ENCODE assay signal across 15 cellular contexts in the genomic region with DNA sequence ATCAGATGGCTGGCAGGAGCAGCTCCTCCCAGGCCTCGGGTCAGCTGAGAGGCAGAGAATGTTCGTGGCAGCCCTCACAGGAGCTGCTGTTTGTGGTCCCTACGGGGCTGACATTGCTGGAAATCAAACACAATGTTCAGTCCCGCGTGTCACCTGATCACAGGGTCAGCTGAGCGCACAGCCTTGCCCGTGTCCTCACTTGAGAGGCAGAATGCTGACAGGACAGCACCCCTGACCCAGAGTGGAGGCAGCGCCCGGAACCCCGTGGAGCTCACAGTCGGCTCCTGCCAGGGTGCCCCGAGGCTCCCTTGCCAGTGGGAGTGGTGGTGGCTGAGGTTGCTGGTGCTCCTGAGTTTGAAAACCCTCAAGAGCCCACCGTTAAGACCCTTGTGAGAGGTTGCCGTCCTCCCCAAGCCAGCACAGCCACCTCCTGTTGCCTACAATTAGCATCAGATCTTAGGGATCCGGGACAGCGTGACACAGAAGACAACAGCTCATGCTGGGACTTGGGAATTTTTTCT. TPM values are rescaled to one million over a fixed set of nuclear protein-coding genes. Genes with fewer than 3 reads are reported as not detected.
A peak's percentile ranks its signal among the peaks of the same experiment; 100 is the strongest.
DNase-seq lines count a peak whose midpoint lies in the region; ATAC-seq and TF ChIP-seq lines count a peak whose summit lies in the region.
"Had no signal": no experiment of that assay in that cellular context is flagged by ENCODE, and none has a peak within 500 bp of the region (broad histone marks: within the 10 kb centered on the region; RNA-seq: fewer than 3 reads in every experiment).

No MANE protein-coding gene starts in this region.

- H3K79me1 ChIP-seq in mesendoderm (ENCODE audit: low read length): no peaks in the 10 kb centered on the region

- H3K9me3 ChIP-seq in SK-N-SH (no peaks in the 10 kb centered on the region), WERI-Rb-1 (ENCODE audit: severe bottlenecking) (peaks cover 3% of the 10 kb centered on the region), suprapubic skin (no peaks in the 10 kb centered on the region)
- H3K9me3 ChIP-seq: Caco-2 had no signal

- no peak overlapping the region for H4K8ac ChIP-seq in mesendoderm (ENCODE audit: low read depth, low read length)

- DNase-seq in SK-N-SH (peak; percentile 30), WERI-Rb-1 (peak; percentile 55), mesendoderm (no peak), suprapubic skin (ENCODE audit: low spot score in 2 of 2) (peak in 1 of 2 donors; percentile 84), T-helper 9 cell (no peak), left colon (no peak)
- no peak for DNase-seq in activated naive CD4-positive, alpha-beta T cell (lab: John Stamatoyannopoulos, UW)
- DNase-seq: activated CD4-positive, alpha-beta T cell treated with anti-CD3 and anti-CD28 coated beads, Interleukin-2, amount 50 U/mL, for 4 hours; Caco-2; NCI-H1092; NCI-H2171 treated with DMSO at 0.1 percent for 48 hours had no signal

- H3K79me2 ChIP-seq in SK-N-SH (ENCODE audit: insufficient read depth) (peaks cover 16% of the 10 kb centered on the region), mesendoderm (ENCODE audit: control insufficient read depth, insufficient read depth, low read length) (no peaks in the 10 kb centered on the region)

- intact Hi-C loops in left colon (cut with DNase I, micrococcal nuclease): no loop called here

- no peak overlapping the region for H3K9ac ChIP-seq in SK-N-SH
- H3K9ac ChIP-seq in mesendoderm (ENCODE audit: low read length): no peak overlapping the region

- no peak overlapping the region for H3K27ac ChIP-seq in SK-N-SH (ENCODE audit: low read depth in 2 of 2, low read length in 1 of 2)
- no peak overlapping the region for H3K27ac ChIP-seq in WERI-Rb-1
- no peak overlapping the region for H3K27ac ChIP-seq in mesendoderm (ENCODE audit: low read depth, low read length)
- H3K27ac ChIP-seq in suprapubic skin: peak overlapping the region; percentile 20

- no peak for ATAC-seq in SK-N-SH treated with all-trans-retinoic acid at 6 μM for 48 hours
- no peak for ATAC-seq in left colon
- ATAC-seq: natural killer cell treated with Interleukin-12 subunit alpha and Interleukin-12 subunit beta and Interleukin-15 and Interleukin-18, amount 100 ng/mL, for 72 hours; stimulated activated effector memory CD8-positive, alpha-beta T cell treated with anti-CD3 and anti-CD28 coated beads, Interleukin-12 subunit alpha, Interleukin-12 subunit beta, amount 100 ng/mL, for 72 hours had no signal

- peak overlapping the region; percentile 30 for H3K56ac ChIP-seq in mesendoderm (ENCODE audit: low read length)

- no peak for TF ChIP-seq RAD21 in SK-N-SH (IDR thresholded peaks at IDR 0.05; ENCODE audit: low read length)

- no peak for TF ChIP-seq EP300 in SK-N-SH (IDR thresholded peaks at IDR 0.05; ENCODE audit: borderline replicate concordance in 1 of 2, low read depth in 1 of 2, low read length in 1 of 2)
- no peak for TF ChIP-seq EP300 in suprapubic skin (IDR thresholded peaks at IDR 0.05)

- H3K4me2 ChIP-seq in SK-N-SH (no peak overlapping the region), mesendoderm (ENCODE audit: low read length) (no peak overlapping the region)

- H2BK15ac ChIP-seq in mesendoderm (replicated peaks; ENCODE audit: low read depth): no peak overlapping the region

- H3K4me3 ChIP-seq in SK-N-SH (ENCODE audit: low read depth in 2 of 2, low read length in 1 of 2): no peak overlapping the region
- no peak overlapping the region for H3K4me3 ChIP-seq in WERI-Rb-1 (ENCODE audit: low read depth, low read length)
- no peak overlapping the region for H3K4me3 ChIP-seq in mesendoderm (ENCODE audit: low read length)
- peak overlapping the region; percentile 27 for H3K4me3 ChIP-seq in suprapubic skin
- H3K4me3 ChIP-seq: skin epidermis had no signal

- no peak overlapping the region for H3K18ac ChIP-seq in mesendoderm (ENCODE audit: low read length)

- no peak overlapping the region for H3K23ac ChIP-seq in mesendoderm (ENCODE audit: low read length)

- no peak overlapping the region for H4K5ac ChIP-seq in mesendoderm (ENCODE audit: low read length)

- H2BK120ac ChIP-seq in mesendoderm (ENCODE audit: low read depth, low read length): no peak overlapping the region

- peaks cover 10% of the 10 kb centered on the region for H3F3A ChIP-seq in SK-N-SH (replicated peaks; ENCODE audit: insufficient read depth)

- no peaks in the 10 kb centered on the region for H3K9me2 ChIP-seq in SK-N-SH

- H4K20me1 ChIP-seq in SK-N-SH (ENCODE audit: insufficient read depth): no peaks in the 10 kb centered on the region

- H3K27me3 ChIP-seq in SK-N-SH (ENCODE audit: insufficient read depth) (no peaks in the 10 kb centered on the region), WERI-Rb-1 (ENCODE audit: insufficient read depth, low read depth, severe bottlenecking) (no peaks in the 10 kb centered on the region), mesendoderm (ENCODE audit: insufficient read depth, low read length, poor library complexity) (no peaks in the 10 kb centered on the region), suprapubic skin (no peaks in the 10 kb centered on the region)

- no peak for TF ChIP-seq POLR2A in suprapubic skin (IDR thresholded peaks at IDR 0.05)

- H2AFZ ChIP-seq in SK-N-SH (ENCODE audit: low read depth): no peak overlapping the region

- H3K36me3 ChIP-seq in SK-N-SH (replicated peaks in 1 of 2; ENCODE audit: control insufficient read depth in 1 of 2, insufficient read depth in 2 of 2, low read length in 1 of 2) (no peaks in the 10 kb centered on the region), WERI-Rb-1 (no peaks in the 10 kb centered on the region), mesendoderm (ENCODE audit: control insufficient read depth, insufficient read depth, low read length) (no peaks in the 10 kb centered on the region), suprapubic skin (no peaks in the 10 kb centered on the region)

- H3K4ac ChIP-seq in mesendoderm (ENCODE audit: low read depth, low read length): no peak overlapping the region

- no peak for TF ChIP-seq CTCF in SK-N-SH (IDR thresholded peaks at IDR 0.05)
- TF ChIP-seq CTCF in WERI-Rb-1 (IDR thresholded peaks at IDR 0.05; ENCODE audit: low read depth, low read length): no peak
- no peak for TF ChIP-seq CTCF in suprapubic skin (IDR thresholded peaks at IDR 0.05)

- H3K4me1 ChIP-seq in SK-N-SH (ENCODE audit: control insufficient read depth in 1 of 2, insufficient read depth in 2 of 2, low read depth in 1 of 2, low read length in 1 of 2) (peaks cover 2 to 11% of the 10 kb centered on the region in 2 experiments; a peak in 1 of 4 replicates), mesendoderm (ENCODE audit: control insufficient read depth, low read depth, low read length) (no peaks in the 10 kb centered on the region), suprapubic skin (peaks cover 35% of the 10 kb centered on the region)

- CTCF ChIA-PET in SK-N-SH (lab: Yijun Ruan, JAX): interaction anchor here (0.9 to 10.6 kb wide), 21 partner anchors 9 to 560 kb away, joined by 3 to 84 read pairs (median 5); no protein-coding TSS in a partner anchor

- POLR2A ChIA-PET in SK-N-SH (lab: Yijun Ruan, JAX): interaction anchor here (0.6 kb wide), 1 partner anchor 506 kb away, joined by 3 read pairs; no protein-coding TSS in a partner anchor

- WGBS in SK-N-SH (ENCODE audit: low lambda C conversion rate): 68% methylated on average over 10 of the region's 16 CpGs
- WGBS in mesendoderm (ENCODE audit: extremely low coverage, insufficient coverage, low lambda C conversion rate): no CpG with 5 or more reads among the region's 16 CpGs
- WGBS in suprapubic skin: 26% methylated on average over 6 of the region's 16 CpGs

- no peak overlapping the region for H2BK5ac ChIP-seq in mesendoderm (ENCODE audit: low read length)

- H2AK5ac ChIP-seq in mesendoderm (ENCODE audit: low read length): no peak overlapping the region

TF ChIP-seq in SK-N-SH, 30 proteins besides CTCF, POLR2A, EP300 and RAD21 (continues in another document):
- no peak for TF ChIP-seq MEF2A (IDR thresholded peaks at IDR 0.05; ENCODE audit: borderline replicate concordance, low read depth)
- TF ChIP-seq ELF1 (IDR thresholded peaks at IDR 0.05): no peak
- TF ChIP-seq, protein P1, sequence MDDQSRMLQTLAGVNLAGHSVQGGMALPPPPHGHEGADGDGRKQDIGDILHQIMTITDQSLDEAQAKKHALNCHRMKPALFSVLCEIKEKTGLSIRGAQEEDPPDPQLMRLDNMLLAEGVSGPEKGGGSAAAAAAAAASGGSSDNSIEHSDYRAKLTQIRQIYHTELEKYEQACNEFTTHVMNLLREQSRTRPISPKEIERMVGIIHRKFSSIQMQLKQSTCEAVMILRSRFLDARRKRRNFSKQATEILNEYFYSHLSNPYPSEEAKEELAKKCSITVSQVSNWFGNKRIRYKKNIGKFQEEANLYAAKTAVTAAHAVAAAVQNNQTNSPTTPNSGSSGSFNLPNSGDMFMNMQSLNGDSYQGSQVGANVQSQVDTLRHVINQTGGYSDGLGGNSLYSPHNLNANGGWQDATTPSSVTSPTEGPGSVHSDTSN (IDR thresholded peaks at IDR 0.05): no peak
- TF ChIP-seq GABPA (IDR thresholded peaks at IDR 0.05; ENCODE audit: low read depth): no peak
- TF ChIP-seq TCF12 (IDR thresholded peaks at IDR 0.05): no peak

TF ChIP-seq in SK-N-SH treated with all-trans-retinoic acid at 6 μM for 48 hours, 23 proteins besides CTCF, POLR2A, EP300 and RAD21 (continues in another document):
- TF ChIP-seq PPARA (CRISPR knock-in tag; IDR thresholded peaks at IDR 0.05; ENCODE audit: borderline replicate concordance): no peak
- no peak for TF ChIP-seq ZC3H10 (CRISPR knock-in tag; IDR thresholded peaks at IDR 0.05)
- no peak for TF ChIP-seq ZFP3 (CRISPR knock-in tag; IDR thresholded peaks at IDR 0.05)
- TF ChIP-seq TCF4 (CRISPR knock-in tag; IDR thresholded peaks at IDR 0.05; ENCODE audit: borderline replicate concordance): no peak

RNA-seq across cellular contexts. Expression of a gene that starts 3.6 kb away (rescaled TPM):
- 44.1 and 44.3 TPM in 2 replicates for polyA plus RNA-seq in SK-N-SH (2012; rRNA removed)
- polyA plus RNA-seq in SK-N-SH (2012; cell fraction: cytosol; rRNA removed): 39.4 and 46.0 TPM in 2 replicates
- polyA plus RNA-seq in SK-N-SH (2012; cell fraction: nucleus; rRNA removed): 24.7 and 32.2 TPM in 2 replicates
- 11.6 TPM for polyA plus RNA-seq in mesendoderm (2013, experiment 1 of 2)
- 11.8 TPM for polyA plus RNA-seq in mesendoderm (2013, experiment 2 of 2)
- total RNA-seq in suprapubic skin (10 to 100 TPM; 17.5 to 35.6 (median 23.1) TPM), left colon (10 to 100 TPM; 37.2 to 39.5 TPM)

RNA-seq across cellular contexts. Expression of a gene that starts 47.0 kb away (rescaled TPM):
- 15.5 and 19.8 TPM in 2 replicates for polyA plus RNA-seq in SK-N-SH (2012; rRNA removed)
- 10.3 and 14.6 TPM in 2 replicates for polyA plus RNA-seq in SK-N-SH (2012; cell fraction: cytosol; rRNA removed)
- 39.2 and 39.3 TPM in 2 replicates for polyA plus RNA-seq in SK-N-SH (2012; cell fraction: nucleus; rRNA removed)
- polyA plus RNA-seq in mesendoderm (2013, experiment 1 of 2): 12.3 TPM
- 11.6 TPM for polyA plus RNA-seq in mesendoderm (2013, experiment 2 of 2)
- total RNA-seq in suprapubic skin (100 to 1,000 TPM; 214 to 283 (median 260) TPM), left colon (10 to 100 TPM; 20.8 to 22.7 TPM)

Comparison
In these comparisons a context has a peak if more than half of its experiments do, and no peak if none do; other contexts are left out.
1. DNase-seq: peak in SK-N-SH (single experiment) and WERI-Rb-1 (single experiment); none in mesendoderm (single experiment), activated naive CD4-positive, alpha-beta T cell (0 of 4), T-helper 9 cell (single experiment) and left colon (0 of 2).
2. RNA of a gene that starts 47.0 kb away (total RNA-seq): 214 to 283 TPM in suprapubic skin; 20.8 to 22.7 TPM in left colon; every median in the first group is over 4 times any median in the second.